Comparison of ENCODE assay signal across 13 cellular contexts in the genomic region with DNA sequence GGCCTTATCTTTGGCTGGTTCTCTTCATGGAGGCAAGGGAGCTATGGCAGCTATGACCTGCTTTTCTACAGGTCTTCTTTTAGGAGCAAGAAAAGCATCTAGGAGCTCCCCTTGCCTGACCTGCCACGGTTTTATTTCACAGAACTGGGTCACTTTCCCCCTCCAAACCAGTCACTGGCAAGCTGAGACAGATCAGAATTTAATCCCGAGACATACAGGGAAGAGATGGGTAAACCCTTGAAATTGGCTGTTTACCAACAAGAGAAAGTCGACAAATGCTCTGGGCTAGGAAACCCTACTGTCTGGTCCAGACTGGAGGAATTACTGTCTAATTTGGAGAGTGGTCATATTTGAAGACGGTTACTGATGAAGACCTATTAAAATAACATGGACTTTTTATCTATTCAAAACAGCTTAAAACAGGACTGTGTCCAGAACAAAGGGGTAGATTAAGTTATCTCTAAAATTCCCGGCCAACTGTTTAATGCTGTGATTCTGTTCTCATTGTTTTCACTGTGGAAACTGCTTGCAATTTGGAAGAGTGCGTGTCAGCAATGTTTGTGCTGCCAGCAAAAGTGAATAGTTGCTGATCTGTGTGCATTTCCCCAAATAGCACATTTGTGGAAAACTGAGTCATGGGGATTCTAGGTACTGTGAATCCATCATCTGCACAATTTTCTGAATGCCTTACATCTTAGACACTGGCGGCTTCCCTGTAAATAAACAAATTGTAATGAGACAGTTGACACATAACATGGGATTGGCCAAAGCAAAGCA.
DNase-seq lines count a peak whose midpoint lies in the region; ATAC-seq and TF ChIP-seq lines count a peak whose summit lies in the region.
"Had no signal": no experiment of that assay in that cellular context is flagged by ENCODE, and none has a peak within 500 bp of the region (broad histone marks: within the 10 kb centered on the region; RNA-seq: fewer than 3 reads in every experiment).

No MANE protein-coding gene starts in this region.

- ATAC-seq in left cardiac atrium (peak; percentile 61 to 81), psoas muscle (peak; percentile 57 to 85 (median 74))

- H3K27me3 ChIP-seq in psoas muscle (ENCODE audit: insufficient read depth in 3 of 3, low read length in 2 of 3), result no peaks in the 10 kb centered on the region

- H3K9me3 ChIP-seq in psoas muscle, result no peaks in the 10 kb centered on the region

- no peak overlapping the region for H3K27ac ChIP-seq in psoas muscle

- H3K4me1 ChIP-seq in psoas muscle, result peaks cover 12% of the 10 kb centered on the region

- no peak for TF ChIP-seq CTCF in astrocyte of the cerebellum (IDR thresholded peaks at IDR 0.05; ENCODE audit: low read depth, low read length, missing control alignments)
- TF ChIP-seq CTCF in psoas muscle (IDR thresholded peaks at IDR 0.05), result no peak

- intact Hi-C loops in left cardiac atrium (cut with DNase I), result no loop called here
- intact Hi-C loops in psoas muscle (cut with DNase I), result no loop called here

- DNase-seq in ELR (ENCODE audit: low read depth) (peak; percentile 84), astrocyte of the cerebellum (ENCODE audit: low read depth) (peak; percentile 59), left cardiac atrium (peak; percentile 46), psoas muscle (peak in 1 of 2 donors; percentile 17), NCI-H524 treated with DMSO at 0.1 percent for 48 hours (lab: John Stamatoyannopoulos, UW) (no peak), foreskin melanocyte (no peak), DMS153 (lab: John Stamatoyannopoulos, UW) (no peak), G401 (ENCODE audit: low spot score) (no peak)
- DNase-seq: activated CD4-positive, alpha-beta T cell treated with anti-CD3 and anti-CD28 coated beads, Interleukin-2, amount 10 ng/mL, durations not matched to agents 7 days and 5 days; activated naive CD8-positive, alpha-beta T cell treated with anti-CD3 and anti-CD28 coated beads for 36 hours; DND-41; naive B cell; NCI-H2107 had no signal

- no peaks in the 10 kb centered on the region for H3K36me3 ChIP-seq in psoas muscle (ENCODE audit: insufficient read depth in 1 of 2, low read depth in 1 of 2)

- 23 to 53% (median 26%) methylated on average over 7 of the region's 7 CpGs for WGBS in psoas muscle, 3 donors

- H3K4me3 ChIP-seq in astrocyte of the cerebellum (ENCODE audit: low read depth, low read length) (no peak overlapping the region), psoas muscle (no peak overlapping the region)

- in situ Hi-C loops in astrocyte of the cerebellum (cut with HindIII; ENCODE audit: low sequenced_read_pairs) (no loop called here), G401 (cut with HindIII; ENCODE audit: low sequenced_read_pairs) (no loop called here)

Comparison
In these comparisons a context has a peak if more than half of its experiments do, and no peak if none do; other contexts are left out.
1. DNase-seq: peak in ELR (single experiment), astrocyte of the cerebellum (single experiment) and left cardiac atrium (single experiment); none in NCI-H524 treated with DMSO at 0.1 percent for 48 hours (single experiment), foreskin melanocyte (single experiment), DMS153 (single experiment) and G401 (single experiment).